ENCODE assay signal across 24 cellular contexts in the genomic region with DNA sequence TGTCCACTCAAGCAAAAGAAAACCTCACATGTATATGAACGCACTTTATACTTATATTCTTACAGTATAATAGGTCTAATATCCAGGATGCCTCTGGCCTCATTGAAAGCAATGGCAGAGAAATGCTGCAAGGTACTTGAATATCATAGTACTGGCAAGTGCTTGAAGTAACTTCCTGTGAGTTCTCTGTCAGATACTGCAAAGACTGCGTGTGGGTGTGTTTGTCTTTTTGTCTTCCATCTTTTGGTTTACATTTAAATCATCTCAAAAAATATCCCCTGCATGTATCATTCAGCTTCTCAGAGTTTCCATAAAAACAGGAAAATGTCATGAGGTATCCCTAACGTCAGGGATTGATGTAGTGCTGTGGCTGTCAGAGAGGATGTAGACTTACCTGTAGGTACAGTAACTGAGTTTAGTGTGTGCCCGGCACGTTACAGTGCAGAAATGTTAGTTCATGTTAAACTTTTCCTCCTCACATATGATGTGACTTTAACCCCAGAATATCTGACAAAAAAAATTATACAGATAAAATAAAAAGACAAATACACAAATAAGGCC.
"Had no signal": no experiment of that assay in that cellular context is flagged by ENCODE, and none has a peak within 500 bp of the region (broad histone marks: within the 10 kb centered on the region; RNA-seq: fewer than 3 reads in every experiment).

No MANE protein-coding gene starts in this region.

- H2AFZ ChIP-seq: parathyroid adenoma had no signal

- ATAC-seq: effector memory CD8-positive, alpha-beta T cell; gastrocnemius medialis; left ventricle myocardium superior; mucosa of descending colon; right cardiac atrium had no signal

- H3K4me3 ChIP-seq: esophagus squamous epithelium, gastrocnemius medialis, mucosa of descending colon, tibial artery had no signal

- H3K4me1 Mint-ChIP-seq: central memory CD8-positive, alpha-beta T cell; naive B cell had no signal

- FAIRE-seq: astrocyte, TTC549, urothelium cell line had no signal

- H3K9me3 Mint-ChIP-seq: activated naive CD4-positive, alpha-beta T cell treated with anti-CD3 and anti-CD28 coated beads, Interleukin-2, amount 50 U/mL, for 24 hours; central memory CD8-positive, alpha-beta T cell; naive B cell had no signal

- H3K27me3 ChIP-seq: esophagus squamous epithelium, gastrocnemius medialis, tibial artery had no signal

- DNase-seq: activated CD4-positive, alpha-beta T cell treated with anti-CD3 and anti-CD28 coated beads, Interleukin-2, amount 50 U/mL, for 48 hours; activated CD4-positive, CD25-positive, alpha-beta regulatory T cell treated with anti-CD3 and anti-CD28 coated beads, Interleukin-2, amount 50 U/mL, for 72 hours; activated effector memory CD4-positive, alpha-beta T cell treated with Interleukin-2 at 50 U/mL for 16 hours; effector memory CD8-positive, alpha-beta T cell; esophagus squamous epithelium; gastrocnemius medialis; hypothalamus; left ventricle myocardium superior; mesendoderm; mucosa of descending colon; naive B cell; nucleus accumbens; right cardiac atrium; stimulated activated CD4-positive, alpha-beta T cell treated with anti-CD3 and anti-CD28 coated beads, Interleukin-4, amount 100 ng/mL, for 24 hours; stimulated activated naive CD4-positive, alpha-beta T cell treated with Interleukin-2 at 50 U/mL for 16 hours; substantia nigra; tibial artery; WERI-Rb-1 had no signal

- H3K9ac ChIP-seq: parathyroid adenoma had no signal

- H3K9me3 ChIP-seq: esophagus squamous epithelium, gastrocnemius medialis, mucosa of descending colon, tibial artery had no signal

- H3K4me1 ChIP-seq: esophagus squamous epithelium, gastrocnemius medialis had no signal

- H3K4me3 Mint-ChIP-seq: activated naive CD4-positive, alpha-beta T cell treated with anti-CD3 and anti-CD28 coated beads, Interleukin-2, amount 50 U/mL, for 24 hours; central memory CD8-positive, alpha-beta T cell; effector memory CD8-positive, alpha-beta T cell had no signal

- H3K27ac ChIP-seq: esophagus squamous epithelium, gastrocnemius medialis, parathyroid adenoma, WERI-Rb-1 had no signal

- H3K36me3 Mint-ChIP-seq: activated naive CD4-positive, alpha-beta T cell treated with anti-CD3 and anti-CD28 coated beads, Interleukin-2, amount 50 U/mL, for 24 hours; naive B cell had no signal

- H3K27ac Mint-ChIP-seq: activated naive CD4-positive, alpha-beta T cell treated with anti-CD3 and anti-CD28 coated beads, Interleukin-2, amount 50 U/mL, for 24 hours; effector memory CD8-positive, alpha-beta T cell; naive B cell had no signal

- H3K27me3 Mint-ChIP-seq: activated naive CD4-positive, alpha-beta T cell treated with anti-CD3 and anti-CD28 coated beads, Interleukin-2, amount 50 U/mL, for 24 hours; central memory CD8-positive, alpha-beta T cell; effector memory CD8-positive, alpha-beta T cell; naive B cell had no signal
